8 cellular contexts compared by ENCODE assay signal in genomic region chr10:28291881-28292297, GRCh38. TPM values are rescaled to one million over a fixed set of nuclear protein-coding genes. Genes with fewer than 3 reads are reported as not detected.
DNase-seq lines count a peak whose midpoint lies in the region; ATAC-seq, FAIRE-seq and TF ChIP-seq lines count a peak whose summit lies in the region.

No MANE protein-coding gene starts in this region.

- peak; percentile 56; the same call in 1 of the 3 replicates for ATAC-seq in HepG2
- no peak for ATAC-seq in HG03196 (IDR thresholded peaks at IDR 0.05; ENCODE audit: unreplicated experiment)

- H3K36me3 ChIP-seq in HepG2 (replicated peaks in 1 of 2; ENCODE audit: control insufficient read depth in 1 of 2, insufficient read depth in 2 of 2, low read length in 2 of 2) (no peaks in the 10 kb centered on the region), tibial artery (no peaks in the 10 kb centered on the region)

- no peak overlapping the region for H2AFZ ChIP-seq in HepG2 (ENCODE audit: low read length)

- FAIRE-seq in HepG2 (lab: Jason Lieb, UNC): no peak

- TF ChIP-seq RAD21 in HepG2 (CRISPR knock-in tag; IDR thresholded peaks at IDR 0.05): no peak

- no peak overlapping the region for H3K4me3 Mint-ChIP-seq in activated naive CD4-positive, alpha-beta T cell treated with anti-CD3 and anti-CD28 coated beads for 36 hours
- no peak overlapping the region for H3K4me3 Mint-ChIP-seq in activated naive CD4-positive, alpha-beta T cell treated with anti-CD3 and anti-CD28 coated beads, Interleukin-2, amount 10 ng/mL, durations not matched to agents 7 days and 5 days

- H3K27me3 ChIP-seq in HepG2 (ENCODE audit: control insufficient read depth in 1 of 2, insufficient read depth in 2 of 2, low read length in 2 of 2) (no peaks in the 10 kb centered on the region), tibial artery (no peaks in the 10 kb centered on the region)

- POLR2A ChIA-PET in HepG2 (lab: Yijun Ruan, JAX): no interaction called here

- H3K36me3 Mint-ChIP-seq in activated naive CD4-positive, alpha-beta T cell treated with anti-CD3 and anti-CD28 coated beads for 36 hours (ENCODE audit: low read depth): no peaks in the 10 kb centered on the region
- peaks cover 2% of the 10 kb centered on the region for H3K36me3 Mint-ChIP-seq in activated naive CD4-positive, alpha-beta T cell treated with anti-CD3 and anti-CD28 coated beads, Interleukin-2, amount 10 ng/mL, durations not matched to agents 7 days and 5 days

- TF ChIP-seq POLR2A in HepG2 (IDR thresholded peaks at IDR 0.05; ENCODE audit: insufficient read depth in 1 of 2, low read depth in 2 of 2, low read length in 2 of 2): no peak

- CTCF ChIA-PET in activated naive CD4-positive, alpha-beta T cell treated with anti-CD3 and anti-CD28 coated beads for 36 hours (lab: Charles Lee): interaction anchor here (0.6 to 0.9 kb wide), 4 partner anchors 15 to 89 kb away, joined by 3 to 4 read pairs (median 4); no protein-coding TSS in a partner anchor
- CTCF ChIA-PET in activated naive CD4-positive, alpha-beta T cell treated with anti-CD3 and anti-CD28 coated beads, Interleukin-2, amount 10 ng/mL, durations not matched to agents 7 days and 5 days (lab: Charles Lee): interaction anchor here (0.6 kb wide), 2 partner anchors 89 to 128 kb away, joined by 3 to 4 read pairs; no protein-coding TSS in a partner anchor
- CTCF ChIA-PET in HepG2 (lab: Yijun Ruan, JAX; ENCODE audit: low intra/inter-chr PET ratio, low total read pairs): no interaction called here

- in situ Hi-C loops in HepG2 (cut with HindIII; ENCODE audit: extremely low pct_ligation_motif_present, low pct_unique_long_range_greater_than_20kb): no loop called here

- H3K4me3 ChIP-seq in HepG2 (replicated peaks in 1 of 3; ENCODE audit: insufficient read depth in 1 of 3, low read depth in 2 of 3, low read length in 3 of 3) (no peak overlapping the region), tibial artery (no peak overlapping the region)

- intact Hi-C loops in activated naive CD4-positive, alpha-beta T cell treated with anti-CD3 and anti-CD28 coated beads for 36 hours (cut with micrococcal nuclease): loop anchor here (1.0 to 10.0 kb wide), 8 partner anchors 9 to 1047 kb away; partner anchors contain the start of genes ACBD5, MPP7 and RAB18
- intact Hi-C loops in HepG2 (cut with micrococcal nuclease; ENCODE audit: unreplicated experiment): loop anchor here (1.0 kb wide), 1 partner anchor 8 kb away; no protein-coding TSS in a partner anchor
- intact Hi-C loops in tibial artery (cut with DNase I; ENCODE audit: low total_unique reads): no loop called here

- peaks cover 28% of the 10 kb centered on the region for H3K4me1 ChIP-seq in HepG2 (ENCODE audit: insufficient read depth, low read length)
- H3K4me1 ChIP-seq in tibial artery: peaks cover 0 to 93% (median 39%) of the 10 kb centered on the region in 4 donors

- H3K27me3 Mint-ChIP-seq in activated naive CD4-positive, alpha-beta T cell treated with anti-CD3 and anti-CD28 coated beads for 36 hours (ENCODE audit: low read depth): no peaks in the 10 kb centered on the region
- no peaks in the 10 kb centered on the region for H3K27me3 Mint-ChIP-seq in activated naive CD4-positive, alpha-beta T cell treated with anti-CD3 and anti-CD28 coated beads, Interleukin-2, amount 10 ng/mL, durations not matched to agents 7 days and 5 days

- no peaks in the 10 kb centered on the region for H3K9me3 Mint-ChIP-seq in activated naive CD4-positive, alpha-beta T cell treated with anti-CD3 and anti-CD28 coated beads for 36 hours
- no peaks in the 10 kb centered on the region for H3K9me3 Mint-ChIP-seq in activated naive CD4-positive, alpha-beta T cell treated with anti-CD3 and anti-CD28 coated beads, Interleukin-2, amount 10 ng/mL, durations not matched to agents 7 days and 5 days

- H3K9me3 ChIP-seq in HepG2 (ENCODE audit: low read length) (no peaks in the 10 kb centered on the region), tibial artery (no peaks in the 10 kb centered on the region)

- H3K4me1 Mint-ChIP-seq in activated naive CD4-positive, alpha-beta T cell treated with anti-CD3 and anti-CD28 coated beads for 36 hours (ENCODE audit: low read depth): peaks cover 73% of the 10 kb centered on the region
- H3K4me1 Mint-ChIP-seq in activated naive CD4-positive, alpha-beta T cell treated with anti-CD3 and anti-CD28 coated beads, Interleukin-2, amount 10 ng/mL, durations not matched to agents 7 days and 5 days: peaks cover 27% of the 10 kb centered on the region

- TF ChIP-seq CTCF in HepG2 (CRISPR knock-in tag; IDR thresholded peaks at IDR 0.05) (no peak), tibial artery (IDR thresholded peaks at IDR 0.05) (no peak)

- no peak overlapping the region for H3K9ac ChIP-seq in HepG2 (ENCODE audit: insufficient read depth, low read depth, low read length)

- H3K27ac ChIP-seq in HepG2 (ENCODE audit: extremely low read length, insufficient read depth, low read length) (no peak overlapping the region), tibial artery (peak overlapping the region; percentile 75 to 99)

- no peak overlapping the region for H3K4me2 ChIP-seq in HepG2 (ENCODE audit: low read depth, low read length)

- no peaks in the 10 kb centered on the region for H4K20me1 ChIP-seq in HepG2 (ENCODE audit: insufficient read depth, low read length)

- TF ChIP-seq EP300 in HepG2 (IDR thresholded peaks at IDR 0.05; ENCODE audit: low read depth in 2 of 2, low read length in 2 of 2): no peak
- TF ChIP-seq EP300 in HepG2 (CRISPR knock-in tag; IDR thresholded peaks at IDR 0.05; ENCODE audit: borderline replicate concordance): no peak

- BruUV-seq in HepG2 (replicated peaks; lab: Mats Ljungman, UMichigan): no TSS peak

- peaks cover 42% of the 10 kb centered on the region for H3K79me2 ChIP-seq in HepG2 (ENCODE audit: insufficient read depth, low read length)

- 84% methylated on average over 5 of the region's 5 CpGs for WGBS in HepG2 (ENCODE audit: low lambda C conversion rate)

- peak; percentile 84 for DNase-seq in activated naive CD4-positive, alpha-beta T cell treated with anti-CD3 and anti-CD28 coated beads for 36 hours
- no peak for DNase-seq in activated naive CD4-positive, alpha-beta T cell treated with anti-CD3 and anti-CD28 coated beads, Interleukin-2, amount 10 ng/mL, durations not matched to agents 7 days and 5 days
- peak; percentile 17 for DNase-seq in activated naive CD8-positive, alpha-beta T cell treated with anti-CD3 and anti-CD28 coated beads, Interleukin-2, amount 50 U/mL, for 16 hours (ENCODE audit: low read depth, low spot score)
- no peak for DNase-seq in HepG2 (ENCODE audit: low spot score)
- DNase-seq in tibial artery: no peak
- DNase-seq in NCI-H2196 (lab: John Stamatoyannopoulos, UW; ENCODE audit: unreplicated experiment): no peak
- no peak for DNase-seq in GF-D8 (lab: John Stamatoyannopoulos, UW)

- H3K27ac Mint-ChIP-seq in activated naive CD4-positive, alpha-beta T cell treated with anti-CD3 and anti-CD28 coated beads for 36 hours: peak overlapping the region; percentile 89
- H3K27ac Mint-ChIP-seq in activated naive CD4-positive, alpha-beta T cell treated with anti-CD3 and anti-CD28 coated beads, Interleukin-2, amount 10 ng/mL, durations not matched to agents 7 days and 5 days: no peak overlapping the region

TF ChIP-seq in HepG2, 621 proteins besides CTCF, POLR2A, EP300 and RAD21:
- TF ChIP-seq FOSL2 (CRISPR knock-in tag; IDR thresholded peaks at IDR 0.05) (peak; percentile 52), PAF1 (CRISPR knock-in tag; IDR thresholded peaks at IDR 0.05) (no peak)

RNA-seq across cellular contexts. Expression of gene MPP7, which starts 11.0 kb away (rescaled TPM):
- 10 to 100 TPM; 23.6 to 25.4 TPM for total RNA-seq in activated naive CD4-positive, alpha-beta T cell treated with anti-CD3 and anti-CD28 coated beads for 36 hours
- total RNA-seq in HepG2 (2016; rRNA removed; fragmentation: Illumina TruSeq; extraction: Trizol): 16.4 and 23.8 TPM in 2 replicates
- total RNA-seq in HepG2 (2016; cell fraction: cytosol; rRNA removed; fragmentation: Illumina TruSeq; extraction: Trizol; ENCODE audit: low read depth): 4.7 and 4.9 TPM in 2 replicates
- 15.7 and 24.1 TPM in 2 replicates for total RNA-seq in HepG2 (2016; cell fraction: insoluble cytoplasmic fraction; rRNA removed; fragmentation: Illumina TruSeq; extraction: Trizol)
- total RNA-seq in HepG2 (2016; cell fraction: membrane; rRNA removed; fragmentation: Illumina TruSeq; extraction: Trizol): 13.2 and 13.5 TPM in 2 replicates
- total RNA-seq in HepG2 (2016; cell fraction: nucleus; rRNA removed; fragmentation: Illumina TruSeq; extraction: Trizol): 13.9 and 16.9 TPM in 2 replicates
- polyA plus RNA-seq in HepG2 (2011; rRNA removed): 6.8 and 7.0 TPM in 2 replicates
- 4.1 and 4.3 TPM in 2 replicates for polyA plus RNA-seq in HepG2 (2011; cell fraction: cytosol; rRNA removed)
- polyA plus RNA-seq in HepG2 (2011; cell fraction: nucleus; rRNA removed): 3.2 and 3.9 TPM in 2 replicates
- polyA plus RNA-seq in HepG2 (2012): 4.3 and 5.3 TPM in 2 replicates
- polyA plus RNA-seq in HepG2 (2016; cell fraction: cytosol; fragmentation: Illumina TruSeq; extraction: Trizol; ENCODE audit: low read depth): 1.6 and 1.8 TPM in 2 replicates
- polyA plus RNA-seq in HepG2 (2016; cell fraction: insoluble cytoplasmic fraction; fragmentation: Illumina TruSeq; extraction: Trizol; ENCODE audit: low read depth): 14.2 and 15.0 TPM in 2 replicates
- 4.8 and 5.4 TPM in 2 replicates for polyA plus RNA-seq in HepG2 (2016; cell fraction: membrane; fragmentation: Illumina TruSeq; extraction: Trizol; ENCODE audit: low read depth)
- polyA plus RNA-seq in HepG2 (2016; cell fraction: nucleus; fragmentation: Illumina TruSeq; extraction: Trizol; ENCODE audit: insufficient read depth, low read depth): 8.0 and 8.2 TPM in 2 replicates
- polyA minus RNA-seq in HepG2 (2011; rRNA and poly(A)+ RNA removed; ENCODE audit: low replicate concordance): 10.8 and 31.2 TPM in 2 replicates
- 12.3 and 12.6 TPM in 2 replicates for polyA minus RNA-seq in HepG2 (2011; cell fraction: cytosol; rRNA and poly(A)+ RNA removed)
- polyA minus RNA-seq in HepG2 (2011; cell fraction: nucleus; rRNA and poly(A)+ RNA removed): 17.6 and 21.8 TPM in 2 replicates

Comparison
In these comparisons a context has a peak if more than half of its experiments do, and no peak if none do; other contexts are left out.
1. DNase-seq: peak in activated naive CD4-positive, alpha-beta T cell treated with anti-CD3 and anti-CD28 coated beads for 36 hours (single experiment) and activated naive CD8-positive, alpha-beta T cell treated with anti-CD3 and anti-CD28 coated beads, Interleukin-2, amount 50 U/mL, for 16 hours (single experiment); none in activated naive CD4-positive, alpha-beta T cell treated with anti-CD3 and anti-CD28 coated beads, Interleukin-2, amount 10 ng/mL, durations not matched to agents 7 days and 5 days (single experiment), HepG2 (single experiment), tibial artery (0 of 2), NCI-H2196 (single experiment) and GF-D8 (single experiment).